ENCODE assay signal across 9 cellular contexts in genomic region chr22:26671317-26672059, GRCh38. TPM values are rescaled to one million over a fixed set of nuclear protein-coding genes. Genes with fewer than 3 reads are reported as not detected.
DNase-seq lines count a peak whose midpoint lies in the region; ATAC-seq, FAIRE-seq and TF ChIP-seq lines count a peak whose summit lies in the region.
"Had no signal": no experiment of that assay in that cellular context is flagged by ENCODE, and none has a peak within 500 bp of the region (broad histone marks: within the 10 kb centered on the region; RNA-seq: fewer than 3 reads in every experiment).

No MANE protein-coding gene starts in this region.

- H3K4me1 ChIP-seq in GM12878 (ENCODE audit: control insufficient read depth, insufficient read depth, low read length) = peaks cover 39% of the 10 kb centered on the region

- CTCF ChIA-PET in GM12878 (lab: Yijun Ruan, JAX) = interaction anchor here (0.9 to 2.5 kb wide), 4 partner anchors 28 to 211 kb away, joined by 4 to 7 read pairs (median 6); no protein-coding TSS in a partner anchor

- in situ Hi-C loops in GM12878 (cut with MboI) = no loop called here

- no TSS peak for BruUV-seq in GM12878 (replicated peaks; lab: Mats Ljungman, UMichigan)

- H3K27me3 Mint-ChIP-seq in T-helper 17 cell (no peaks in the 10 kb centered on the region), naive B cell (no peaks in the 10 kb centered on the region)
- H3K27me3 Mint-ChIP-seq in stimulated activated naive CD8-positive, alpha-beta T cell treated with anti-CD3 and anti-CD28 coated beads, Interleukin-15, amount 100 ng/mL, for 72 hours = no peaks in the 10 kb centered on the region

- peak; percentile 97 for FAIRE-seq in GM12878 (lab: Jason Lieb, UNC)
- FAIRE-seq: astrocyte had no signal

- H3K4me3 ChIP-seq in GM12878 = peak overlapping the region; percentile 41; the same call in 1 of the 2 replicates

- no peaks in the 10 kb centered on the region for H3K27me3 ChIP-seq in GM12878 (replicated peaks in 1 of 2; ENCODE audit: control insufficient read depth in 2 of 2, insufficient read depth in 2 of 2, low read length in 1 of 2)

- H3K36me3 ChIP-seq in GM12878 (ENCODE audit: control insufficient read depth in 2 of 2, insufficient read depth in 2 of 2, low read length in 1 of 2) = no peaks in the 10 kb centered on the region

- peak overlapping the region; percentile 99 for H3K27ac Mint-ChIP-seq in T-helper 17 cell
- H3K27ac Mint-ChIP-seq in naive B cell = peak overlapping the region; percentile 3 to 100 (median 98)
- peak overlapping the region; percentile 80 to 98 for H3K27ac Mint-ChIP-seq in stimulated activated naive CD8-positive, alpha-beta T cell treated with anti-CD3 and anti-CD28 coated beads, Interleukin-15, amount 100 ng/mL, for 72 hours

- no peak for TF ChIP-seq RAD21 in GM12878 (IDR thresholded peaks at IDR 0.05; ENCODE audit: insufficient read depth, low read depth, low read length)

- TF ChIP-seq EP300 in GM12878 (IDR thresholded peaks at IDR 0.05; ENCODE audit: borderline replicate concordance in 1 of 2, control insufficient read depth in 1 of 2, low read depth in 2 of 2, low read length in 2 of 2) = 0 out of 4 replicates have a peak, but pooled peaks have one; percentile 5 to 21

- peaks cover 65% of the 10 kb centered on the region for H3K4me1 Mint-ChIP-seq in T-helper 17 cell
- peaks cover 61 to 96% (median 88%) of the 10 kb centered on the region in 3 donors for H3K4me1 Mint-ChIP-seq in naive B cell
- peaks cover 78% of the 10 kb centered on the region for H3K4me1 Mint-ChIP-seq in stimulated activated naive CD8-positive, alpha-beta T cell treated with anti-CD3 and anti-CD28 coated beads, Interleukin-15, amount 100 ng/mL, for 72 hours

- H3K9me3 ChIP-seq in T-helper 17 cell (ENCODE audit: control insufficient read depth, low read length, poor library complexity, severe bottlenecking) (no peaks in the 10 kb centered on the region), GM12878 (replicated peaks; ENCODE audit: control insufficient read depth, insufficient read depth, low read length) (no peaks in the 10 kb centered on the region)

- peak overlapping the region; percentile 78 for H3K4me2 ChIP-seq in GM12878 (ENCODE audit: control insufficient read depth, insufficient read depth)

- POLR2A ChIA-PET in GM12878 (lab: Charles Lee) = interaction anchor here (0.8 to 1.1 kb wide), 2 partner anchors 189 to 192 kb away, joined by 3 to 4 read pairs; no protein-coding TSS in a partner anchor

- SMC1A ChIA-PET in GM12878 (lab: Charles Lee; ENCODE audit: uncharacterized antibody, unreplicated experiment) = interaction anchor here (0.9 to 1.5 kb wide), 2 partner anchors 38 to 79 kb away, joined by 3 to 7 read pairs; no protein-coding TSS in a partner anchor

- WGBS in GM12878 (ENCODE audit: insufficient coverage, insufficient replicate concordance, low lambda C conversion rate, missing lambda C conversion rate) = under 1% methylated on average over 15 of the region's 15 CpGs

- H3K4me3 Mint-ChIP-seq in T-helper 17 cell = peak overlapping the region; percentile 96
- H3K4me3 Mint-ChIP-seq in naive B cell = peak overlapping the region; percentile 23 to 99 (median 98)
- H3K4me3 Mint-ChIP-seq in stimulated activated naive CD8-positive, alpha-beta T cell treated with anti-CD3 and anti-CD28 coated beads, Interleukin-15, amount 100 ng/mL, for 72 hours = peak overlapping the region; percentile 92 to 98

- peak; percentile 57 for ATAC-seq in T-helper 17 cell
- peak; percentile 58 for ATAC-seq in GM12878
- ATAC-seq in naive B cell (ENCODE audit: low read depth in 2 of 2) = peak; percentile 26 to 45
- ATAC-seq in stimulated activated naive CD8-positive, alpha-beta T cell treated with anti-CD3 and anti-CD28 coated beads, Interleukin-15, amount 100 ng/mL, for 72 hours = peak; percentile 65

- RAD21 ChIA-PET in GM12878 (lab: Charles Lee; ENCODE audit: unreplicated experiment) = interaction anchor here (0.6 to 1.7 kb wide), 5 partner anchors 10 to 240 kb away, joined by 3 to 6 read pairs (median 4); partner anchors contain the start of genes HPS4 and SRRD

- H3K9ac ChIP-seq in GM12878 (ENCODE audit: control insufficient read depth, insufficient read depth, low read length) = peak overlapping the region; percentile 98

- H3K36me3 Mint-ChIP-seq in T-helper 17 cell (ENCODE audit: low read depth) (no peaks in the 10 kb centered on the region), naive B cell (no peaks in the 10 kb centered on the region)

- no peak for TF ChIP-seq CTCF in GM12878 (IDR thresholded peaks at IDR 0.05 in 2 of 3, conservative IDR thresholded peaks at IDR 0.05 in 1 of 3; ENCODE audit: control insufficient read depth in 2 of 3, extremely low read depth in 1 of 3, insufficient read depth in 1 of 3, low read depth in 3 of 3, low read length in 3 of 3)

- peak overlapping the region; percentile 61 for H2AFZ ChIP-seq in GM12878 (ENCODE audit: control insufficient read depth, low read depth, low read length)

- peak overlapping the region; percentile 99 for H3K27ac ChIP-seq in GM12878 (ENCODE audit: control insufficient read depth, insufficient read depth)

- no peaks in the 10 kb centered on the region for H4K20me1 ChIP-seq in GM12878 (ENCODE audit: control insufficient read depth, insufficient read depth)

- TF ChIP-seq POLR2A in GM12878 (IDR thresholded peaks at IDR 0.05; ENCODE audit: low read depth, low read length) = peak; percentile 54

- DNase-seq in NCI-H2227 (lab: John Stamatoyannopoulos, UW; ENCODE audit: unreplicated experiment) = peak; percentile 12
- DNase-seq in NCI-H2227 treated with DMSO at 0.1 percent for 48 hours (lab: John Stamatoyannopoulos, UW) = no peak
- peak; percentile 53 to 60 (median 54) for DNase-seq in T-helper 17 cell
- DNase-seq in GM12878 (ENCODE audit: low read depth, low spot score) = peak; percentile 73
- DNase-seq in naive B cell = peak; percentile 51
- peak; percentile 74 to 82 for DNase-seq in stimulated activated naive CD8-positive, alpha-beta T cell treated with anti-CD3 and anti-CD28 coated beads, Interleukin-15, amount 100 ng/mL, for 72 hours
- DNase-seq in NCI-H524 treated with DMSO at 0.1 percent for 48 hours (lab: John Stamatoyannopoulos, UW) = no peak
- no peak for DNase-seq in putamen (ENCODE audit: low spot score)

- intact Hi-C loops in GM12878 (cut with micrococcal nuclease; ENCODE audit: unreplicated experiment) = no loop called here

- peaks cover 32% of the 10 kb centered on the region for H3K79me2 ChIP-seq in GM12878 (ENCODE audit: control insufficient read depth, insufficient read depth, low read length)

- peaks cover 0 to 2% (median 0%) of the 10 kb centered on the region in 7 donors for H3K9me3 Mint-ChIP-seq in naive B cell
- no peaks in the 10 kb centered on the region for H3K9me3 Mint-ChIP-seq in stimulated activated naive CD8-positive, alpha-beta T cell treated with anti-CD3 and anti-CD28 coated beads, Interleukin-15, amount 100 ng/mL, for 72 hours

RNA-seq across cellular contexts. Expression of gene MIAT, which starts 14.1 kb away (rescaled TPM):
- total RNA-seq in T-helper 17 cell = 100 to 1,000 TPM in 1 of 2 donors, 10 to 100 TPM in 1; 83.4 to 116 TPM
- total RNA-seq in GM12878 (2013; cell fraction: nucleolus; rRNA removed) = 13.9 and 14.0 TPM in 2 replicates
- total RNA-seq in GM12878 (2014; rRNA removed) = 5.2 and 5.9 TPM in 2 replicates
- 6.7 and 7.7 TPM in 2 replicates for total RNA-seq in GM12878 (2014; rRNA removed; fragmentation: Illumina TruSeq; extraction: Trizol)
- total RNA-seq in GM12878 (2021) = 9.9 and 11.7 TPM in 2 replicates
- polyA plus RNA-seq in GM12878 (2011; ENCODE audit: low read depth) = 9.0 TPM
- polyA plus RNA-seq in GM12878 (2011; rRNA removed) = 1.8 and 1.9 TPM in 2 replicates
- 0.80 and 1.2 TPM in 2 replicates for polyA plus RNA-seq in GM12878 (2011; cell fraction: cytosol; rRNA removed)
- 8.6 and 9.9 TPM in 2 replicates for polyA plus RNA-seq in GM12878 (2011; cell fraction: nucleus; rRNA removed)
- polyA plus RNA-seq in GM12878 (2012) = 9.7 and 12.5 TPM in 2 replicates
- polyA plus RNA-seq in GM12878 (2014; fragmentation: Illumina TruSeq; extraction: Trizol) = 12.4 and 14.7 TPM in 2 replicates
- polyA plus RNA-seq in GM12878 (2014; fragmentation: Nextera tagmentation; extraction: Ambion mirVana) = under 1 TPM; 0.39 to 0.51 TPM
- 13.7 and 16.0 TPM in 2 replicates for polyA plus RNA-seq in GM12878 (2014; rRNA removed)
- 1 to 10 TPM; 2.2 to 3.4 TPM for polyA plus RNA-seq in GM12878 (2016; fragmentation: Nextera tagmentation; extraction: Ambion mirVana)
- polyA minus RNA-seq in GM12878 (2011; rRNA and poly(A)+ RNA removed) = 2.8 and 5.1 TPM in 2 replicates
- polyA minus RNA-seq in GM12878 (2011; cell fraction: cytosol; rRNA and poly(A)+ RNA removed) = 0.53 and 0.73 TPM in 2 replicates
- 6.3 and 6.9 TPM in 2 replicates for polyA minus RNA-seq in GM12878 (2011; cell fraction: nucleus; rRNA and poly(A)+ RNA removed)
- polyA plus RNA-seq in naive B cell (ENCODE audit: low read depth in 6 of 6) = under 1 TPM in 4 of 6 donors, not detected in 2; 0.04 to 0.16 (median 0.10) TPM

RNA-seq across cellular contexts. Expression of gene CRYBA4, which starts 49.7 kb away (rescaled TPM):
- not detected for total RNA-seq in T-helper 17 cell
- not detected in 2 replicates for total RNA-seq in GM12878 (2013; cell fraction: nucleolus; rRNA removed)
- 0.17 TPM in 1 of 2 replicates, not detected in the other for total RNA-seq in GM12878 (2014; rRNA removed)
- total RNA-seq in GM12878 (2014; rRNA removed; fragmentation: Illumina TruSeq; extraction: Trizol) = not detected in 2 replicates
- not detected in 2 replicates for total RNA-seq in GM12878 (2021)
- polyA plus RNA-seq in GM12878 (2011; ENCODE audit: low read depth) = not detected
- polyA plus RNA-seq in GM12878 (2011; rRNA removed) = 0.12 TPM in 2 replicates
- 0.18 and 0.28 TPM in 2 replicates for polyA plus RNA-seq in GM12878 (2011; cell fraction: cytosol; rRNA removed)
- 0.31 and 0.48 TPM in 2 replicates for polyA plus RNA-seq in GM12878 (2011; cell fraction: nucleus; rRNA removed)
- polyA plus RNA-seq in GM12878 (2012) = 0.21 TPM in 1 of 2 replicates, not detected in the other
- polyA plus RNA-seq in GM12878 (2014; fragmentation: Illumina TruSeq; extraction: Trizol) = not detected in 2 replicates
- polyA plus RNA-seq in GM12878 (2014; fragmentation: Nextera tagmentation; extraction: Ambion mirVana) = not detected
- polyA plus RNA-seq in GM12878 (2014; rRNA removed) = not detected in 2 replicates
- polyA plus RNA-seq in GM12878 (2016; fragmentation: Nextera tagmentation; extraction: Ambion mirVana) = not detected
- polyA minus RNA-seq in GM12878 (2011; rRNA and poly(A)+ RNA removed) = 0.41 TPM in 1 of 2 replicates, not detected in the other
- polyA minus RNA-seq in GM12878 (2011; cell fraction: cytosol; rRNA and poly(A)+ RNA removed) = not detected in 2 replicates
- polyA minus RNA-seq in GM12878 (2011; cell fraction: nucleus; rRNA and poly(A)+ RNA removed) = not detected in 2 replicates
- polyA plus RNA-seq in naive B cell (ENCODE audit: low read depth in 6 of 6) = not detected

RNA-seq across cellular contexts. Expression of gene CRYBB1, which starts 53.7 kb away (rescaled TPM):
- total RNA-seq in T-helper 17 cell (not detected), GM12878 (2014; rRNA removed) (0.11 TPM in 1 of 2 replicates, not detected in the other), GM12878 (2014; rRNA removed; fragmentation: Illumina TruSeq; extraction: Trizol) (not detected in 2 replicates), GM12878 (2021) (0.64 TPM in 1 of 2 replicates, not detected in the other)
- total RNA-seq in GM12878 (2013; cell fraction: nucleolus; rRNA removed) = not detected in 2 replicates
- not detected for polyA plus RNA-seq in GM12878 (2011; ENCODE audit: low read depth)
- polyA plus RNA-seq in GM12878 (2011; rRNA removed) (not detected in 2 replicates), GM12878 (2014; fragmentation: Illumina TruSeq; extraction: Trizol) (0.09 TPM in 1 of 2 replicates, not detected in the other), GM12878 (2014; fragmentation: Nextera tagmentation; extraction: Ambion mirVana) (under 1 TPM in 1 of 2 experiments, not detected in 1; 0.23 TPM), GM12878 (2014; rRNA removed) (0.13 TPM in 1 of 2 replicates, not detected in the other), GM12878 (2016; fragmentation: Nextera tagmentation; extraction: Ambion mirVana) (under 1 TPM in 1 of 2 experiments, not detected in 1; 0.32 TPM), naive B cell (ENCODE audit: low read depth in 6 of 6) (not detected)
- polyA plus RNA-seq in GM12878 (2011; cell fraction: cytosol; rRNA removed) = 0.12 TPM in 1 of 2 replicates, not detected in the other
- not detected in 2 replicates for polyA plus RNA-seq in GM12878 (2011; cell fraction: nucleus; rRNA removed)
- not detected in 2 replicates for polyA plus RNA-seq in GM12878 (2012)
- polyA minus RNA-seq in GM12878 (2011; rRNA and poly(A)+ RNA removed) = not detected in 2 replicates
- polyA minus RNA-seq in GM12878 (2011; cell fraction: cytosol; rRNA and poly(A)+ RNA removed) = not detected in 2 replicates
- not detected in 2 replicates for polyA minus RNA-seq in GM12878 (2011; cell fraction: nucleus; rRNA and poly(A)+ RNA removed)
- total RNA-seq: astrocyte had no signal

Comparison
In these comparisons a context has a peak if more than half of its experiments do, and no peak if none do; other contexts are left out.
1. DNase-seq: peak in NCI-H2227 (single experiment), T-helper 17 cell (3 of 3), GM12878 (single experiment), naive B cell (single experiment) and stimulated activated naive CD8-positive, alpha-beta T cell treated with anti-CD3 and anti-CD28 coated beads, Interleukin-15, amount 100 ng/mL, for 72 hours (2 of 2); none in NCI-H2227 treated with DMSO at 0.1 percent for 48 hours (single experiment), NCI-H524 treated with DMSO at 0.1 percent for 48 hours (single experiment) and putamen (single experiment).
2. RNA of gene MIAT, which starts 14.1 kb away (total RNA-seq): 83.4 to 116 TPM in T-helper 17 cell; 5.2 to 14.0 TPM in GM12878; every median in the first group is over 4 times any median in the second.
3. Peak in every context shown above with its lines, with median percentiles within 50 percentile points of each other: ATAC-seq, H3K27ac Mint-ChIP-seq and H3K4me3 Mint-ChIP-seq.